22 cellular contexts compared by ENCODE assay signal in genomic region chr18:67694787-67695186, GRCh38.
"Had no signal": no experiment of that assay in that cellular context is flagged by ENCODE, and none has a peak within 500 bp of the region (broad histone marks: within the 10 kb centered on the region; RNA-seq: fewer than 3 reads in every experiment).

No MANE protein-coding gene starts in this region.

- H3K9me3 ChIP-seq: gastrocnemius medialis, vagina had no signal

- H3K27ac ChIP-seq: cardiac muscle cell, gastrocnemius medialis, skin epidermis, vagina had no signal

- H3K4me3 ChIP-seq: cardiac muscle cell, gastrocnemius medialis, skin epidermis, vagina had no signal

- H3K27me3 ChIP-seq: cardiac muscle cell, gastrocnemius medialis, vagina had no signal

- ATAC-seq: activated T-cell treated with anti-CD3 and anti-CD28 coated beads, Interleukin-2, amount 50 U/mL, for 72 hours; effector memory CD8-positive, alpha-beta T cell; gastrocnemius medialis; stimulated activated naive CD8-positive, alpha-beta T cell treated with anti-CD3 and anti-CD28 coated beads, Interleukin-15, amount 100 ng/mL, for 72 hours had no signal

- H3K4me1 ChIP-seq: gastrocnemius medialis, vagina had no signal

- DNase-seq: activated CD4-positive, alpha-beta T cell treated with anti-CD3 and anti-CD28 coated beads, Interleukin-2, amount 10 ng/mL, durations not matched to agents 7 days and 5 days; activated CD8-positive, alpha-beta memory T cell treated with anti-CD3 and anti-CD28 coated beads, Interleukin-2, amount 50 U/mL, for 4 hours; activated effector memory CD4-positive, alpha-beta T cell treated with anti-CD3 and anti-CD28 coated beads, Interleukin-2, amount 50 U/mL, for 16 hours; activated naive CD4-positive, alpha-beta T cell treated with anti-CD3 and anti-CD28 coated beads, Interleukin-2, amount 50 U/mL, for 16 hours; activated T-cell treated with anti-CD3 and anti-CD28 coated beads, Interleukin-2, amount 50 U/mL, for 72 hours; effector memory CD8-positive, alpha-beta T cell; gastrocnemius medialis; head of caudate nucleus; mammary epithelial cell; midbrain; nephron progenitor cell; nucleus accumbens; retina; stimulated activated CD4-positive, alpha-beta T cell treated with anti-CD3 and anti-CD28 coated beads, Interleukin-15, amount 100 ng/mL, for 24 hours; stimulated activated CD4-positive, alpha-beta T cell treated with anti-CD3 and anti-CD28 coated beads, Interleukin-2, amount 100 ng/mL, for 48 hours; stimulated activated naive CD8-positive, alpha-beta T cell treated with anti-CD3 and anti-CD28 coated beads, Interleukin-15, amount 100 ng/mL, for 72 hours; T-helper 1 cell; T-helper 9 cell; trophoblast cell had no signal

- H3K36me3 ChIP-seq: cardiac muscle cell, gastrocnemius medialis, vagina had no signal
